24 cellular contexts compared by ENCODE assay signal in genomic region chr1:54786778-54787177, GRCh38. TPM values are rescaled to one million over a fixed set of nuclear protein-coding genes. Genes with fewer than 3 reads are reported as not detected.
DNase-seq lines count a peak whose midpoint lies in the region; ATAC-seq and FAIRE-seq lines count a peak whose summit lies in the region.
"Had no signal": no experiment of that assay in that cellular context is flagged by ENCODE, and none has a peak within 500 bp of the region (broad histone marks: within the 10 kb centered on the region; RNA-seq: fewer than 3 reads in every experiment).

No MANE protein-coding gene starts in this region.

- H3K27ac ChIP-seq in CD4-positive, CD25-positive, alpha-beta regulatory T cell (ENCODE audit: insufficient read depth, low read length, poor library complexity, severe bottlenecking) = no peak overlapping the region
- no peak overlapping the region for H3K27ac ChIP-seq in Karpas-422 (ENCODE audit: low read length)
- H3K27ac ChIP-seq: C4-2B, HL-60 had no signal

- peaks cover 0 to 3% (median 0%) of the 10 kb centered on the region in 7 donors for H3K9me3 Mint-ChIP-seq in CD4-positive, CD25-positive, alpha-beta regulatory T cell
- no peaks in the 10 kb centered on the region for H3K9me3 Mint-ChIP-seq in immature natural killer cell
- no peaks in the 10 kb centered on the region for H3K9me3 Mint-ChIP-seq in stimulated activated effector memory CD8-positive, alpha-beta T cell treated with anti-CD3 and anti-CD28 coated beads, Interleukin-12 subunit alpha, Interleukin-12 subunit beta, amount 100 ng/mL, for 72 hours

- no peaks in the 10 kb centered on the region for H3K27me3 Mint-ChIP-seq in CD4-positive, CD25-positive, alpha-beta regulatory T cell
- H3K27me3 Mint-ChIP-seq in T-helper 17 cell = no peaks in the 10 kb centered on the region
- H3K27me3 Mint-ChIP-seq in immature natural killer cell (ENCODE audit: low read depth in 3 of 3) = no peaks in the 10 kb centered on the region
- H3K27me3 Mint-ChIP-seq: CD4-positive, alpha-beta memory T cell had no signal

- no peaks in the 10 kb centered on the region for H3K9me3 ChIP-seq in CD4-positive, CD25-positive, alpha-beta regulatory T cell (ENCODE audit: control insufficient read depth in 2 of 2, low read length in 2 of 2)
- H3K9me3 ChIP-seq in T-helper 17 cell (ENCODE audit: control insufficient read depth, low read length, poor library complexity, severe bottlenecking) (no peaks in the 10 kb centered on the region), Karpas-422 (ENCODE audit: low read length) (no peaks in the 10 kb centered on the region)

- H3K79me2 ChIP-seq in Karpas-422 (ENCODE audit: low read length) = no peaks in the 10 kb centered on the region

- no peaks in the 10 kb centered on the region for H3K4me1 ChIP-seq in CD4-positive, CD25-positive, alpha-beta regulatory T cell (ENCODE audit: control insufficient read depth, insufficient read depth, low read length, poor library complexity, severe bottlenecking)
- no peaks in the 10 kb centered on the region for H3K4me1 ChIP-seq in Karpas-422 (ENCODE audit: low read length)

- FAIRE-seq in urothelium cell line (lab: Jason Lieb, UNC) = no peak
- FAIRE-seq: A204.1, GM12892, GM18507 had no signal

- H3K36me3 ChIP-seq in CD4-positive, CD25-positive, alpha-beta regulatory T cell (ENCODE audit: control insufficient read depth, insufficient read depth, low read length) = peaks cover 66% of the 10 kb centered on the region
- H3K36me3 ChIP-seq in Karpas-422 (ENCODE audit: insufficient read depth, low read length) = no peaks in the 10 kb centered on the region

- H3K4me3 Mint-ChIP-seq in CD4-positive, CD25-positive, alpha-beta regulatory T cell = peak overlapping the region in 1 of 4 donors; percentile 29
- H3K4me3 Mint-ChIP-seq in T-helper 17 cell = no peak overlapping the region
- no peak overlapping the region for H3K4me3 Mint-ChIP-seq in immature natural killer cell
- no peak overlapping the region for H3K4me3 Mint-ChIP-seq in stimulated activated effector memory CD8-positive, alpha-beta T cell treated with anti-CD3 and anti-CD28 coated beads, Interleukin-12 subunit alpha, Interleukin-12 subunit beta, amount 100 ng/mL, for 72 hours
- H3K4me3 Mint-ChIP-seq: CD4-positive, alpha-beta memory T cell; GM23338; HFFc6 had no signal

- peaks cover 0 to 8% (median 7%) of the 10 kb centered on the region in 4 donors for H3K4me1 Mint-ChIP-seq in CD4-positive, CD25-positive, alpha-beta regulatory T cell
- H3K4me1 Mint-ChIP-seq in T-helper 17 cell = peaks cover 12% of the 10 kb centered on the region
- peaks cover 21 to 35% of the 10 kb centered on the region in 2 donors for H3K4me1 Mint-ChIP-seq in immature natural killer cell
- peaks cover 34% of the 10 kb centered on the region for H3K4me1 Mint-ChIP-seq in stimulated activated effector memory CD8-positive, alpha-beta T cell treated with anti-CD3 and anti-CD28 coated beads, Interleukin-12 subunit alpha, Interleukin-12 subunit beta, amount 100 ng/mL, for 72 hours

- no peak for ATAC-seq in CD4-positive, CD25-positive, alpha-beta regulatory T cell (ENCODE audit: low read depth in 2 of 2)
- ATAC-seq in T-helper 17 cell = no peak
- ATAC-seq in stimulated activated effector memory CD8-positive, alpha-beta T cell treated with anti-CD3 and anti-CD28 coated beads, Interleukin-12 subunit alpha, Interleukin-12 subunit beta, amount 100 ng/mL, for 72 hours = no peak
- ATAC-seq: GM23338, HCT116 had no signal

- DNase-seq in CD4-positive, CD25-positive, alpha-beta regulatory T cell = no peak
- DNase-seq in T-helper 17 cell = no peak
- no peak for DNase-seq in immature natural killer cell
- no peak for DNase-seq in stimulated activated effector memory CD8-positive, alpha-beta T cell treated with anti-CD3 and anti-CD28 coated beads, Interleukin-12 subunit alpha, Interleukin-12 subunit beta, amount 100 ng/mL, for 72 hours (ENCODE audit: low spot score in 2 of 2)
- no peak for DNase-seq in urothelium cell line (ENCODE audit: low spot score)
- no peak for DNase-seq in Karpas-422
- DNase-seq: ACHN; AML-193; CD4-positive, alpha-beta memory T cell; DMS153; DMS79; GDM1; H7; HFFc6 had no signal

- H3K36me3 Mint-ChIP-seq in CD4-positive, CD25-positive, alpha-beta regulatory T cell = peaks cover 37% of the 10 kb centered on the region
- H3K36me3 Mint-ChIP-seq in T-helper 17 cell (ENCODE audit: low read depth) (peaks cover 12% of the 10 kb centered on the region), immature natural killer cell (peaks cover 23 to 38% (median 26%) of the 10 kb centered on the region in 3 donors)
- H3K36me3 Mint-ChIP-seq in stimulated activated effector memory CD8-positive, alpha-beta T cell treated with anti-CD3 and anti-CD28 coated beads, Interleukin-12 subunit alpha, Interleukin-12 subunit beta, amount 100 ng/mL, for 72 hours = no peaks in the 10 kb centered on the region

- no peak overlapping the region for H3K4me3 ChIP-seq in CD4-positive, CD25-positive, alpha-beta regulatory T cell (ENCODE audit: low read depth, low read length)
- no peak overlapping the region for H3K4me3 ChIP-seq in Karpas-422 (ENCODE audit: low read length)
- H3K4me3 ChIP-seq: GM23338 had no signal

- peak overlapping the region in 2 of 3 donors; percentile 76 to 79 for H3K27ac Mint-ChIP-seq in CD4-positive, CD25-positive, alpha-beta regulatory T cell
- H3K27ac Mint-ChIP-seq in T-helper 17 cell (peak overlapping the region; percentile 45), immature natural killer cell (peak overlapping the region in 4 of 6 donors; percentile 58 to 87 (median 76))
- H3K27ac Mint-ChIP-seq in stimulated activated effector memory CD8-positive, alpha-beta T cell treated with anti-CD3 and anti-CD28 coated beads, Interleukin-12 subunit alpha, Interleukin-12 subunit beta, amount 100 ng/mL, for 72 hours = peak overlapping the region; percentile 48
- H3K27ac Mint-ChIP-seq: GM23338, HFFc6 had no signal

- no peaks in the 10 kb centered on the region for H3K9me2 ChIP-seq in Karpas-422 (replicated peaks; ENCODE audit: insufficient read depth, low read length)

- no peaks in the 10 kb centered on the region for H4K20me1 ChIP-seq in Karpas-422 (ENCODE audit: insufficient read depth, low read depth, low read length)

- H2AFZ ChIP-seq in Karpas-422 (ENCODE audit: low read length) = no peak overlapping the region
- H2AFZ ChIP-seq: GM23338 had no signal

- no peak overlapping the region for H3K4me2 ChIP-seq in Karpas-422 (ENCODE audit: low read depth, low read length, poor library complexity, severe bottlenecking)
- H3K4me2 ChIP-seq: GM23338 had no signal

- no peak overlapping the region for H3K9ac ChIP-seq in Karpas-422 (ENCODE audit: low read length)

- no peaks in the 10 kb centered on the region for H3K27me3 ChIP-seq in CD4-positive, CD25-positive, alpha-beta regulatory T cell (ENCODE audit: control insufficient read depth, insufficient read depth, low read length)
- H3K27me3 ChIP-seq in Karpas-422 (ENCODE audit: low read length) = no peaks in the 10 kb centered on the region

RNA-seq across cellular contexts. Expression of gene TTC22, which starts 14.3 kb away (rescaled TPM):
- 15.8 TPM for total RNA-seq in CD4-positive, CD25-positive, alpha-beta regulatory T cell
- 1 to 10 TPM; 3.8 to 6.5 (median 4.8) TPM for polyA plus RNA-seq in CD4-positive, CD25-positive, alpha-beta regulatory T cell
- total RNA-seq in T-helper 17 cell = 10 to 100 TPM; 10.4 to 11.2 TPM
- polyA plus RNA-seq in immature natural killer cell = 10 to 100 TPM in 1 of 3 donors, 1 to 10 TPM in 2; 5.2 to 13.7 (median 5.6) TPM
- total RNA-seq in Karpas-422 (2014; rRNA removed; shearing (Covaris generic); ENCODE audit: low replicate concordance) = not detected in 2 replicates
- total RNA-seq: Daoy, HFFc6, HT1080 had no signal
- polyA plus RNA-seq: BJ had no signal

RNA-seq across cellular contexts. Expression of gene PARS2, which starts 22.5 kb away (rescaled TPM):
- 0.49 TPM for total RNA-seq in CD4-positive, CD25-positive, alpha-beta regulatory T cell
- polyA plus RNA-seq in CD4-positive, CD25-positive, alpha-beta regulatory T cell = 1 to 10 TPM; 2.9 to 5.6 (median 3.6) TPM
- under 1 TPM; 0.37 to 0.80 TPM for total RNA-seq in T-helper 17 cell
- 1 to 10 TPM in 2 of 3 donors, under 1 TPM in 1; 0.89 to 4.0 (median 3.3) TPM for polyA plus RNA-seq in immature natural killer cell
- total RNA-seq in Karpas-422 (2014; rRNA removed; shearing (Covaris generic); ENCODE audit: low replicate concordance) = 8.2 and 9.0 TPM in 2 replicates

Comparison
In these comparisons a context has a peak if more than half of its experiments do, and no peak if none do; other contexts are left out.
1. RNA of gene TTC22, which starts 14.3 kb away (total RNA-seq): 15.8 TPM in CD4-positive, CD25-positive, alpha-beta regulatory T cell (single experiment) and 10.4 to 11.2 TPM in T-helper 17 cell; not detected in Karpas-422; every median in the first group is over 10 times any median in the second.
2. Peak in every context shown above with its lines, with median percentiles within 50 percentile points of each other: H3K27ac Mint-ChIP-seq.